In the genomic region with DNA sequence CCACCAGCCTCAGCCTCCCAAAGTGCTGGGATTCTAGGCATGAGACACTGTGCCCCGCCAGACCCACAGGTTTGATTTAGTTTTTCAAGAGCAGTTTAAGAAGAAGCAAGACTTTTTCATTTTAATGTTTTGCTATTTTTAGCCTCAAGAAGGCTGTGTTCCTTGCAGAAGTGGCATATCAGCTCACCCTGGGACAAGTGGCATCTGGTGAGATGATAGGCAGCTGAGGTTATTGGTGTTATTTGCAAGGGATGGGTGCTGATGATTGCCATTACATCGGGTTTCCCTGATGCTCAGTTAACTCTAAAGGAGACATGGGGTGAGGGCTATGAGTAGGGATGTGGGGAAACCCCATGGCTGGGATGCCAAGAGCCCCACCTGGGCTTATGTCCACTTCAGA, we compare ENCODE assay signal across 35 cellular contexts.
DNase-seq lines count a peak whose midpoint lies in the region; ATAC-seq, FAIRE-seq and TF ChIP-seq lines count a peak whose summit lies in the region.
"Had no signal": no experiment of that assay in that cellular context is flagged by ENCODE, and none has a peak within 500 bp of the region (broad histone marks: within the 10 kb centered on the region; RNA-seq: fewer than 3 reads in every experiment).

No MANE protein-coding gene starts in this region.

- peak; percentile 53 for ATAC-seq in body of pancreas
- peak; percentile 45 to 87 (median 82) for ATAC-seq in pancreas
- no peak for ATAC-seq in HG03439 (IDR thresholded peaks at IDR 0.05; ENCODE audit: unreplicated experiment)
- no peak for ATAC-seq in T-helper 17 cell
- ATAC-seq: A549; CD8-positive, alpha-beta T cell had no signal

- H3K9me3 ChIP-seq in astrocyte (ENCODE audit: insufficient read depth, low read depth, low read length), result no peaks in the 10 kb centered on the region
- no peaks in the 10 kb centered on the region for H3K9me3 ChIP-seq in body of pancreas
- H3K9me3 ChIP-seq in pancreas, result no peaks in the 10 kb centered on the region
- no peaks in the 10 kb centered on the region for H3K9me3 ChIP-seq in esophagus muscularis mucosa
- no peaks in the 10 kb centered on the region for H3K9me3 ChIP-seq in T-helper 17 cell (ENCODE audit: control insufficient read depth, low read length, poor library complexity, severe bottlenecking)
- H3K9me3 ChIP-seq: A549; BE2C; BLaER1; BLaER1 treated with 17β-estradiol and CSF1 and Interleukin-3, amounts not matched to agents 10 nM and 100 nM; Caco-2 had no signal

- no peaks in the 10 kb centered on the region for H3K4me1 ChIP-seq in astrocyte (ENCODE audit: insufficient read depth, low read length)
- no peaks in the 10 kb centered on the region for H3K4me1 ChIP-seq in body of pancreas
- peaks cover 3 to 5% (median 3%) of the 10 kb centered on the region in 3 donors for H3K4me1 ChIP-seq in pancreas
- H3K4me1 ChIP-seq in esophagus muscularis mucosa, result no peaks in the 10 kb centered on the region
- H3K4me1 ChIP-seq: A549; BE2C; BLaER1; BLaER1 treated with 17β-estradiol and CSF1 and Interleukin-3, amounts not matched to agents 10 nM and 100 nM; Caco-2 had no signal

- H3K4me2 ChIP-seq in astrocyte (ENCODE audit: low read length), result no peak overlapping the region
- H3K4me2 ChIP-seq: A549; BLaER1; BLaER1 treated with 17β-estradiol and CSF1 and Interleukin-3, amounts not matched to agents 10 nM and 100 nM had no signal

- intact Hi-C loops in body of pancreas (cut with DNase I) (no loop called here), pancreas (cut with DNase I) (no loop called here), esophagus muscularis mucosa (cut with DNase I) (no loop called here)

- H3K27me3 ChIP-seq in astrocyte (ENCODE audit: insufficient read depth, low read length), result no peaks in the 10 kb centered on the region
- no peaks in the 10 kb centered on the region for H3K27me3 ChIP-seq in body of pancreas
- H3K27me3 ChIP-seq in pancreas, result no peaks in the 10 kb centered on the region
- no peaks in the 10 kb centered on the region for H3K27me3 ChIP-seq in esophagus muscularis mucosa
- H3K27me3 ChIP-seq: BE2C; BLaER1; BLaER1 treated with 17β-estradiol and CSF1 and Interleukin-3, amounts not matched to agents 10 nM and 100 nM had no signal

- 21 to 38% methylated on average over 2 of the region's 2 CpGs for WGBS in body of pancreas, 2 donors
- WGBS in pancreas, 2 donors, result 31 to 40% methylated on average over 2 of the region's 2 CpGs
- 88% methylated on average over 2 of the region's 2 CpGs for WGBS in esophagus muscularis mucosa

- no peak for TF ChIP-seq POLR2A in body of pancreas (IDR thresholded peaks at IDR 0.05)
- TF ChIP-seq POLR2A in esophagus muscularis mucosa (IDR thresholded peaks at IDR 0.05; ENCODE audit: low read depth), result no peak

- H3K36me3 ChIP-seq in astrocyte (ENCODE audit: insufficient read depth, low read length), result no peaks in the 10 kb centered on the region
- no peaks in the 10 kb centered on the region for H3K36me3 ChIP-seq in body of pancreas (replicated peaks in 1 of 2; ENCODE audit: insufficient read depth in 1 of 2, low read depth in 2 of 2)
- no peaks in the 10 kb centered on the region for H3K36me3 ChIP-seq in pancreas
- no peaks in the 10 kb centered on the region for H3K36me3 ChIP-seq in esophagus muscularis mucosa
- H3K36me3 ChIP-seq: BE2C; BLaER1; BLaER1 treated with 17β-estradiol and CSF1 and Interleukin-3, amounts not matched to agents 10 nM and 100 nM had no signal

- DNase-seq in astrocyte (ENCODE audit: low read depth) (no peak), body of pancreas (peak; percentile 16 to 73 (median 37)), pancreas (peak in 2 of 6 donors; percentile 16 to 20), esophagus muscularis mucosa (ENCODE audit: extremely low spot score) (no peak), T-helper 17 cell (no peak)
- DNase-seq: 8988T; ACHN; AML-193; BE2C; C1 segment of cervical spinal cord; Caco-2; Calu3; CD4-positive, alpha-beta memory T cell; CD4-positive, alpha-beta T cell; CD4-positive, CD25-positive, alpha-beta regulatory T cell; CD8-positive, alpha-beta memory T cell; CD8-positive, alpha-beta T cell; COR-L47; DMS 273 treated with DMSO at 0.1 percent for 48 hours; DMS153; DMS53; DMS79; DMS79 treated with DMSO at 0.1 percent for 48 hours; DND-41; EL had no signal

- H3K4me3 Mint-ChIP-seq in astrocyte (ENCODE audit: unreplicated experiment) (no peak overlapping the region), T-helper 17 cell (no peak overlapping the region)
- H3K4me3 Mint-ChIP-seq: B cell; CD14-positive monocyte; CD4-positive, alpha-beta memory T cell; CD4-positive, alpha-beta T cell; CD4-positive, CD25-positive, alpha-beta regulatory T cell; CD8-positive, alpha-beta memory T cell; CD8-positive, alpha-beta T cell had no signal

- TF ChIP-seq CTCF in astrocyte (IDR thresholded peaks at IDR 0.05; ENCODE audit: insufficient read depth, low read depth, low read length) (no peak), body of pancreas (IDR thresholded peaks at IDR 0.05) (no peak), pancreas (IDR thresholded peaks at IDR 0.05) (no peak), esophagus muscularis mucosa (IDR thresholded peaks at IDR 0.05) (no peak)

- H3K27ac Mint-ChIP-seq in astrocyte (ENCODE audit: unreplicated experiment) (no peak overlapping the region), T-helper 17 cell (no peak overlapping the region)
- H3K27ac Mint-ChIP-seq: B cell; CD14-positive monocyte; CD4-positive, alpha-beta memory T cell; CD4-positive, alpha-beta T cell; CD4-positive, CD25-positive, alpha-beta regulatory T cell; CD8-positive, alpha-beta memory T cell; CD8-positive, alpha-beta T cell had no signal

- FAIRE-seq in astrocyte (lab: Jason Lieb, UNC) (peak; percentile 86), pancreas (lab: Jason Lieb, UNC) (no peak)
- FAIRE-seq: A204.1, A549, D721Med had no signal

- H3K36me3 Mint-ChIP-seq in astrocyte (ENCODE audit: low read depth, unreplicated experiment), result no peaks in the 10 kb centered on the region
- no peaks in the 10 kb centered on the region for H3K36me3 Mint-ChIP-seq in T-helper 17 cell (ENCODE audit: low read depth)
- H3K36me3 Mint-ChIP-seq: CD14-positive monocyte; CD4-positive, alpha-beta memory T cell; CD4-positive, CD25-positive, alpha-beta regulatory T cell; CD8-positive, alpha-beta memory T cell; CD8-positive, alpha-beta T cell had no signal

- H4K20me1 ChIP-seq in astrocyte (ENCODE audit: insufficient read depth, low read length), result no peaks in the 10 kb centered on the region
- H4K20me1 ChIP-seq: BLaER1; BLaER1 treated with 17β-estradiol and CSF1 and Interleukin-3, amounts not matched to agents 10 nM and 100 nM had no signal

- H3K27ac ChIP-seq in astrocyte (ENCODE audit: low read depth, low read length), result no peak overlapping the region
- H3K27ac ChIP-seq in body of pancreas, result peak overlapping the region; percentile 12 to 79 (median 62)
- H3K27ac ChIP-seq in pancreas, result peak overlapping the region in 1 of 4 donors; percentile 37
- no peak overlapping the region for H3K27ac ChIP-seq in esophagus muscularis mucosa (replicated peaks in 1 of 4)
- H3K27ac ChIP-seq: 22Rv1; A549; BLaER1; BLaER1 treated with 17β-estradiol and CSF1 and Interleukin-3, amounts not matched to agents 10 nM and 100 nM; C4-2B had no signal

- no peaks in the 10 kb centered on the region for H3K4me1 Mint-ChIP-seq in astrocyte (ENCODE audit: low read depth, unreplicated experiment)
- no peaks in the 10 kb centered on the region for H3K4me1 Mint-ChIP-seq in T-helper 17 cell
- H3K4me1 Mint-ChIP-seq: B cell; CD14-positive monocyte; CD4-positive, alpha-beta memory T cell; CD4-positive, CD25-positive, alpha-beta regulatory T cell; CD8-positive, alpha-beta memory T cell had no signal

- no peaks in the 10 kb centered on the region for H3K9me3 Mint-ChIP-seq in astrocyte (ENCODE audit: unreplicated experiment)
- H3K9me3 Mint-ChIP-seq: CD4-positive, alpha-beta T cell; CD8-positive, alpha-beta T cell had no signal

- H3K79me2 ChIP-seq in astrocyte (ENCODE audit: insufficient read depth, low read length), result no peaks in the 10 kb centered on the region

- H3K4me3 ChIP-seq in astrocyte (ENCODE audit: insufficient read depth, low read depth, low read length) (no peak overlapping the region), body of pancreas (no peak overlapping the region), pancreas (no peak overlapping the region), esophagus muscularis mucosa (no peak overlapping the region)
- H3K4me3 ChIP-seq: A549; BLaER1; BLaER1 treated with 17β-estradiol and CSF1 and Interleukin-3, amounts not matched to agents 10 nM and 100 nM had no signal

- no peak for TF ChIP-seq EP300 in esophagus muscularis mucosa (IDR thresholded peaks at IDR 0.05)

- H3K9ac ChIP-seq in astrocyte (ENCODE audit: low read length), result no peak overlapping the region
- H3K9ac ChIP-seq: BLaER1; BLaER1 treated with 17β-estradiol and CSF1 and Interleukin-3, amounts not matched to agents 10 nM and 100 nM had no signal

- no peak overlapping the region for H2AFZ ChIP-seq in astrocyte (ENCODE audit: low read depth, low read length)

- H3K27me3 Mint-ChIP-seq in astrocyte (ENCODE audit: low read depth, unreplicated experiment) (no peaks in the 10 kb centered on the region), T-helper 17 cell (no peaks in the 10 kb centered on the region)
- H3K27me3 Mint-ChIP-seq: B cell; CD4-positive, alpha-beta memory T cell; CD4-positive, alpha-beta T cell; CD4-positive, CD25-positive, alpha-beta regulatory T cell; CD8-positive, alpha-beta memory T cell had no signal

Comparison
In these comparisons a context has a peak if more than half of its experiments do, and no peak if none do; other contexts are left out.
1. DNase-seq: peak in body of pancreas (4 of 4); none in astrocyte (single experiment), esophagus muscularis mucosa (single experiment) and T-helper 17 cell (0 of 3).
2. H3K27ac ChIP-seq: peak in body of pancreas (4 of 4); none in astrocyte (single experiment) and esophagus muscularis mucosa (0 of 4).
3. ATAC-seq: peak in body of pancreas (single experiment) and pancreas (4 of 4); none in HG03439 (single experiment) and T-helper 17 cell (single experiment).